ENCODE assay signal across 20 cellular contexts in the genomic region with DNA sequence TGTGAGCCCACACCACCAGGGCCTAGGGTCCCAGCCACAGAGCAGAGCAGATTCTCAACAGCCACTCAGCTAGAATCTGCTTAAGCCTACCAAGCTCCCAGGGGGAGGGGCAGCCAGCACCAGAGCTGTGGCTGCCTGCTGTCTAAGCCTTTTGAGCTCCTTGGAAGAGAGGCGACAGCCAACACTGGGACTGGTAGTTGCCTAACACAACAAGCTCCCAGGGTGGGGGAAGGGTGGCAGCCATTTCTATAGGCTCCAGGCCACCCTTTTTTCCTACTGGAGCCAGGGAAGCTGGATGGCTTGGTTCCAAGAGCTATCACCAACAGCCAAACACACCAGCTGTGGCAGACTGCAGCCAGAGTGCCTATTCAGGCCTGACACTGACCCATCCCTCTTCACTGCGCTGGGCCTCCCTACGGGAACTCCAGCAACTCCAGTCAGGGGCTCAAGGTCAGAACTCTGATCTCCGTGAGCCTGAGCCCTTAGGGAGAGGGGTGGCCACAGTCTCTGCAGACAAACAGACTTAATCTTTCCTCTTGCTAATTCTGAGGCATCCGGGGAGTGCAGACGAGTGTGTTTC.
DNase-seq lines count a peak whose midpoint lies in the region; ATAC-seq and TF ChIP-seq lines count a peak whose summit lies in the region.
"Had no signal": no experiment of that assay in that cellular context is flagged by ENCODE, and none has a peak within 500 bp of the region (broad histone marks: within the 10 kb centered on the region; RNA-seq: fewer than 3 reads in every experiment).

No MANE protein-coding gene starts in this region.

- peaks cover 0 to 4% (median 0%) of the 10 kb centered on the region in 5 donors for H3K36me3 Mint-ChIP-seq in naive thymus-derived CD4-positive, alpha-beta T cell

- no peaks in the 10 kb centered on the region for H3K36me3 ChIP-seq in MG63
- no peaks in the 10 kb centered on the region for H3K36me3 ChIP-seq in naive thymus-derived CD4-positive, alpha-beta T cell (ENCODE audit: control insufficient read depth in 2 of 3, insufficient read depth in 3 of 3, low read length in 3 of 3)
- H3K36me3 ChIP-seq: BLaER1 treated with 17β-estradiol and CSF1 and Interleukin-3, amounts not matched to agents 10 nM and 100 nM; stomach had no signal

- H3K4me1 Mint-ChIP-seq in naive thymus-derived CD4-positive, alpha-beta T cell = no peaks in the 10 kb centered on the region

- CTCF ChIA-PET in RWPE1 (lab: Yijun Ruan, JAX) = no interaction called here
- CTCF ChIA-PET in naive thymus-derived CD4-positive, alpha-beta T cell (lab: Charles Lee) = no interaction called here

- no peaks in the 10 kb centered on the region for H3K27me3 ChIP-seq in MG63
- H3K27me3 ChIP-seq in naive thymus-derived CD4-positive, alpha-beta T cell (ENCODE audit: control insufficient read depth in 2 of 2, insufficient read depth in 2 of 2, low read length in 2 of 2) = no peaks in the 10 kb centered on the region
- H3K27me3 ChIP-seq: BLaER1 treated with 17β-estradiol and CSF1 and Interleukin-3, amounts not matched to agents 10 nM and 100 nM had no signal

- intact Hi-C loops in naive thymus-derived CD4-positive, alpha-beta T cell (cut with micrococcal nuclease) = loop anchor here in 1 of 2 donors (10.0 kb wide), 1 partner anchor 55 kb away; no protein-coding TSS in a partner anchor

- POLR2A ChIA-PET in RWPE1 (lab: Yijun Ruan, JAX; ENCODE audit: low non-redundant PET) = no interaction called here
- POLR2A ChIA-PET in naive thymus-derived CD4-positive, alpha-beta T cell (lab: Charles Lee) = no interaction called here

- TF ChIP-seq CTCF in RWPE1 (conservative IDR thresholded peaks at IDR 0.05; ENCODE audit: low read depth) = no peak

- no peak overlapping the region for H3K4me3 Mint-ChIP-seq in naive thymus-derived CD4-positive, alpha-beta T cell
- H3K4me3 Mint-ChIP-seq: activated naive CD4-positive, alpha-beta T cell treated with anti-CD3 and anti-CD28 coated beads for 36 hours had no signal

- no peak overlapping the region for H3K27ac Mint-ChIP-seq in naive thymus-derived CD4-positive, alpha-beta T cell
- H3K27ac Mint-ChIP-seq: activated naive CD4-positive, alpha-beta T cell treated with anti-CD3 and anti-CD28 coated beads for 36 hours had no signal

- peak; percentile 32 for DNase-seq in DMS 273 (lab: John Stamatoyannopoulos, UW; ENCODE audit: unreplicated experiment)
- DNase-seq in DMS 273 treated with DMSO at 0.1 percent for 48 hours (lab: John Stamatoyannopoulos, UW) = no peak
- peak; percentile 5 for DNase-seq in MG63
- no peak for DNase-seq in RWPE1 (ENCODE audit: low spot score)
- peak; percentile 13 for DNase-seq in iPS-NIHi11 (ENCODE audit: low spot score)
- DNase-seq in AML-193 (lab: John Stamatoyannopoulos, UW) = no peak
- no peak for DNase-seq in naive thymus-derived CD4-positive, alpha-beta T cell
- DNase-seq in NCI-H774 (lab: John Stamatoyannopoulos, UW) = no peak
- DNase-seq: activated CD8-positive, alpha-beta memory T cell treated with anti-CD3 and anti-CD28 coated beads, Interleukin-2, amount 50 U/mL, for 48 hours; activated naive CD4-positive, alpha-beta T cell treated with anti-CD3 and anti-CD28 coated beads for 36 hours; cortex of kidney; kidney glomerular epithelial cell; NCI-H1436; stomach; T1000 had no signal

- no peaks in the 10 kb centered on the region for H3K9me3 ChIP-seq in MG63
- H3K9me3 ChIP-seq in naive thymus-derived CD4-positive, alpha-beta T cell (ENCODE audit: control insufficient read depth in 2 of 3, low read length in 3 of 3) = no peaks in the 10 kb centered on the region

- no peaks in the 10 kb centered on the region for H3K27me3 Mint-ChIP-seq in naive thymus-derived CD4-positive, alpha-beta T cell

- no peak overlapping the region for H3K4me3 ChIP-seq in MG63
- H3K4me3 ChIP-seq in naive thymus-derived CD4-positive, alpha-beta T cell (ENCODE audit: low read length) = no peak overlapping the region
- H3K4me3 ChIP-seq: BLaER1 treated with 17β-estradiol and CSF1 and Interleukin-3, amounts not matched to agents 10 nM and 100 nM; K562; stomach had no signal

- H3K27ac ChIP-seq in RWPE1 = peak overlapping the region; percentile 19; the same call in 1 of the 2 replicates
- H3K27ac ChIP-seq in naive thymus-derived CD4-positive, alpha-beta T cell (ENCODE audit: low read depth, low read length) = no peak overlapping the region
- H3K27ac ChIP-seq: 22Rv1; BLaER1 treated with 17β-estradiol and CSF1 and Interleukin-3, amounts not matched to agents 10 nM and 100 nM; HL-60; stomach had no signal

- peaks cover 7 to 49% (median 18%) of the 10 kb centered on the region in 11 donors for H3K9me3 Mint-ChIP-seq in naive thymus-derived CD4-positive, alpha-beta T cell

- no peaks in the 10 kb centered on the region for H3K4me1 ChIP-seq in naive thymus-derived CD4-positive, alpha-beta T cell (ENCODE audit: control insufficient read depth in 2 of 2, insufficient read depth in 2 of 2, low read length in 2 of 2)
- H3K4me1 ChIP-seq: BLaER1 treated with 17β-estradiol and CSF1 and Interleukin-3, amounts not matched to agents 10 nM and 100 nM; stomach had no signal

- no peak for ATAC-seq in naive thymus-derived CD4-positive, alpha-beta T cell
- ATAC-seq: K562, right cardiac atrium had no signal

Comparison
In these comparisons a context has a peak if more than half of its experiments do, and no peak if none do; other contexts are left out.
1. DNase-seq: peak in DMS 273 (single experiment), MG63 (single experiment) and iPS-NIHi11 (single experiment); none in DMS 273 treated with DMSO at 0.1 percent for 48 hours (single experiment), RWPE1 (single experiment), AML-193 (0 of 2), naive thymus-derived CD4-positive, alpha-beta T cell (0 of 9) and NCI-H774 (single experiment).